7 cellular contexts compared by ENCODE assay signal in genomic region chr15:82367790-82368189, GRCh38. TPM values are rescaled to one million over a fixed set of nuclear protein-coding genes. Genes with fewer than 3 reads are reported as not detected.
DNase-seq lines count a peak whose midpoint lies in the region; FAIRE-seq and TF ChIP-seq lines count a peak whose summit lies in the region.
"Not testable (repeated sequence)": the region's sequence is repeated elsewhere in the genome, so short reads cannot be mapped to it uniquely, and the experiment has no call there.
"Had no signal": no experiment of that assay in that cellular context is flagged by ENCODE, and none has a peak within 500 bp of the region (broad histone marks: within the 10 kb centered on the region; RNA-seq: fewer than 3 reads in every experiment).

No MANE protein-coding gene starts in this region.

- not testable (repeated sequence) for H4K20me1 ChIP-seq in mammary epithelial cell (ENCODE audit: insufficient read depth, low read length); keratinocyte (ENCODE audit: control insufficient read depth, extremely low read depth, insufficient read depth, low read length)

- not testable (repeated sequence) for H3K27ac ChIP-seq in A673 (ENCODE audit: low read depth, low read length, poor library complexity, severe bottlenecking); SJCRH30; mammary epithelial cell (ENCODE audit: insufficient read depth, low read depth, low read length); epithelial cell of prostate; keratinocyte (ENCODE audit: control insufficient read depth, insufficient read depth, low read length)

- not testable (repeated sequence) for H3K4me2 ChIP-seq in mammary epithelial cell (ENCODE audit: insufficient read depth, low read depth, low read length); keratinocyte (ENCODE audit: control insufficient read depth, extremely low read depth, insufficient read depth, low read depth, low read length)

- intact Hi-C loops in A673 (cut with micrococcal nuclease; ENCODE audit: unreplicated experiment); mammary epithelial cell (cut with micrococcal nuclease): not testable (repeated sequence)

- peaks cover 10% of the 10 kb centered on the region for H3K79me2 ChIP-seq in mammary epithelial cell (ENCODE audit: insufficient read depth, low read length)
- not testable (repeated sequence) for H3K79me2 ChIP-seq in keratinocyte (ENCODE audit: control insufficient read depth, insufficient read depth, low read length)

- WGBS in mammary epithelial cell (ENCODE audit: low coverage, missing lambda C conversion rate): 0% methylated on average over 2 of the region's 3 CpGs

- H3K4me1 ChIP-seq in A673 (ENCODE audit: insufficient read depth, low read length, poor library complexity, severe bottlenecking); SJCRH30; mammary epithelial cell (ENCODE audit: insufficient read depth, low read length); keratinocyte (ENCODE audit: control insufficient read depth, extremely low read depth, insufficient read depth, low read length): not testable (repeated sequence)

- not testable (repeated sequence) for H3K36me3 ChIP-seq in A673 (ENCODE audit: insufficient read depth, low read length, poor library complexity, severe bottlenecking); SJCRH30; mammary epithelial cell (ENCODE audit: insufficient read depth, low read length); keratinocyte (ENCODE audit: control insufficient read depth in 2 of 2, extremely low read depth in 1 of 2, insufficient read depth in 2 of 2, low read length in 2 of 2)

- H3K9ac ChIP-seq in mammary epithelial cell (ENCODE audit: insufficient read depth, low read length); keratinocyte (ENCODE audit: control insufficient read depth, extremely low read depth, insufficient read depth, low read length): not testable (repeated sequence)

- DNase-seq in A673 (ENCODE audit: low spot score) (peak; percentile 3), M059J (ENCODE audit: low read depth) (peak; percentile 9), SJCRH30 (peak; percentile 51 to 72), mammary epithelial cell (peak; percentile 74), epithelial cell of prostate (ENCODE audit: low read depth, low spot score) (peak; percentile 26), keratinocyte (ENCODE audit: low read depth, low spot score) (peak; percentile 13)

- not testable (repeated sequence) for FAIRE-seq in keratinocyte (lab: Jason Lieb, UNC)

- dilution Hi-C loops in mammary epithelial cell (cut with HindIII; ENCODE audit: low sequenced_read_pairs); keratinocyte (cut with MboI; ENCODE audit: extremely low pct_ligation_motif_present, low sequenced_read_pairs): not testable (repeated sequence)

- not testable (repeated sequence) for TF ChIP-seq CTCF in A673 (conservative IDR thresholded peaks at IDR 0.05; ENCODE audit: low read depth, low read length)
- TF ChIP-seq CTCF in mammary epithelial cell (conservative IDR thresholded peaks at IDR 0.05 in 1 of 2, IDR thresholded peaks at IDR 0.05 in 1 of 2; ENCODE audit: extremely low read depth in 1 of 2, insufficient read depth in 1 of 2, low read depth in 1 of 2, low read length in 2 of 2): peak; percentile 13 to 43
- TF ChIP-seq CTCF in keratinocyte (optimal IDR thresholded peaks at IDR 0.05 in 1 of 3, IDR thresholded peaks at IDR 0.05 in 1 of 3, conservative IDR thresholded peaks at IDR 0.05 in 1 of 3; ENCODE audit: extremely low read depth in 1 of 3, insufficient read depth in 2 of 3, low read length in 3 of 3): peak in 1 of 3 experiments; percentile 27

- not testable (repeated sequence) for H3K27me3 ChIP-seq in A673 (replicated peaks; ENCODE audit: insufficient read depth, low read depth, low read length, poor library complexity); SJCRH30; mammary epithelial cell (ENCODE audit: insufficient read depth, low read length); keratinocyte (ENCODE audit: control insufficient read depth, extremely low read depth, insufficient read depth, low read length)

- POLR2A ChIA-PET in A673 (lab: Charles Lee; ENCODE audit: low non-redundant PET): not testable (repeated sequence)

- BruUV-seq in A673 (replicated peaks; lab: Mats Ljungman, UMichigan); mammary epithelial cell (replicated peaks; lab: Mats Ljungman, UMichigan): not testable (repeated sequence)

- in situ Hi-C loops in mammary epithelial cell (cut with MboI; ENCODE audit: low sequenced_read_pairs in 2 of 2): not testable (repeated sequence)

- H3K9me3 ChIP-seq in A673 (ENCODE audit: low read depth, low read length, poor library complexity, severe bottlenecking); SJCRH30 (replicated peaks); mammary epithelial cell (replicated peaks; ENCODE audit: insufficient read depth, low read length); keratinocyte (ENCODE audit: control insufficient read depth, low read depth, low read length): not testable (repeated sequence)

- H3K4me3 ChIP-seq in A673 (ENCODE audit: low read depth, low read length, poor library complexity, severe bottlenecking); SJCRH30; mammary epithelial cell (replicated peaks in 1 of 3; ENCODE audit: insufficient read depth in 1 of 3, low read depth in 2 of 3, low read length in 3 of 3); keratinocyte (ENCODE audit: control insufficient read depth in 2 of 3, extremely low read depth in 1 of 3, insufficient read depth in 2 of 3, low read depth in 1 of 3, low read length in 3 of 3): not testable (repeated sequence)

- not testable (repeated sequence) for H3K9me1 ChIP-seq in keratinocyte (ENCODE audit: control insufficient read depth, extremely low read depth, insufficient read depth, low read length)

- CTCF ChIA-PET in A673 (lab: Charles Lee); mammary epithelial cell (lab: Charles Lee; ENCODE audit: low non-redundant PET): not testable (repeated sequence)

- H2AFZ ChIP-seq in mammary epithelial cell (ENCODE audit: low read depth, low read length); keratinocyte (ENCODE audit: control insufficient read depth, low read length): not testable (repeated sequence)

RNA-seq across cellular contexts. Expression of gene GOLGA6L10, which starts 18.5 kb away (rescaled TPM):
- total RNA-seq in A673 (2021) (2.6 and 3.1 TPM in 2 replicates), mammary epithelial cell (1 to 10 TPM in 1 of 2 donors, under 1 TPM in 1; 0.33 to 3.2 TPM)
- 0.07 and 0.25 TPM in 2 replicates for total RNA-seq in M059J (2014; rRNA removed; shearing (Covaris generic))
- total RNA-seq in SJCRH30 (2014; rRNA removed; shearing (Covaris generic)): 0.10 TPM in 1 of 2 replicates, not detected in the other
- polyA plus RNA-seq in mammary epithelial cell (0.03 TPM), keratinocyte (0.36 to 1.6 TPM (median 1.3 TPM) in 3 replicates)
- polyA minus RNA-seq in mammary epithelial cell (not detected), keratinocyte (0.10 to 0.67 TPM (median 0.23 TPM) in 3 replicates)
- polyA plus RNA-seq in keratinocyte (2011; ENCODE audit: low read depth): 2.6 TPM
- polyA plus RNA-seq in keratinocyte (2011; cell fraction: cytosol; rRNA removed): 0.21 and 0.22 TPM in 2 replicates
- 2.5 and 3.0 TPM in 2 replicates for polyA plus RNA-seq in keratinocyte (2011; cell fraction: nucleus; rRNA removed)
- 0.54 and 1.1 TPM in 2 replicates for polyA plus RNA-seq in keratinocyte (2012; ENCODE audit: low replicate concordance)
- polyA minus RNA-seq in keratinocyte (2011; cell fraction: cytosol; rRNA and poly(A)+ RNA removed): not detected
- 1.1 and 1.3 TPM in 2 replicates for polyA minus RNA-seq in keratinocyte (2011; cell fraction: nucleus; rRNA and poly(A)+ RNA removed)
- polyA plus RNA-seq: CD14-positive monocyte had no signal

Comparison
In these comparisons a context has a peak if more than half of its experiments do, and no peak if none do; other contexts are left out.
1. DNase-seq: peak in every context shown above with its lines; median percentile 74 in mammary epithelial cell; 62 in SJCRH30; 26 in epithelial cell of prostate; 13 in keratinocyte; 9 in M059J; 3 in A673.